Comparison of ENCODE assay signal across 8 cellular contexts in genomic region chr1:26696191-26696644, GRCh38. TPM values are rescaled to one million over a fixed set of nuclear protein-coding genes. Genes with fewer than 3 reads are reported as not detected.
DNase-seq lines count a peak whose midpoint lies in the region; ATAC-seq and TF ChIP-seq lines count a peak whose summit lies in the region.

No MANE protein-coding gene starts in this region.

- H3K4me3 Mint-ChIP-seq in T-helper 17 cell = peak overlapping the region; percentile 98
- no peak overlapping the region for H3K4me3 Mint-ChIP-seq in T-helper 2 cell treated with Interferon-gamma antibody and Interleukin-4, amounts not matched to agents 5 μg/mL and 100 μg/mL, for 36 hours

- H3K9me3 ChIP-seq in T-helper 17 cell (ENCODE audit: control insufficient read depth, low read length, poor library complexity, severe bottlenecking) = no peaks in the 10 kb centered on the region

- H3K27me3 Mint-ChIP-seq in T-helper 17 cell = no peaks in the 10 kb centered on the region
- H3K27me3 Mint-ChIP-seq in T-helper 2 cell treated with Interferon-gamma antibody and Interleukin-4, amounts not matched to agents 5 μg/mL and 100 μg/mL, for 36 hours (ENCODE audit: low read depth) = no peaks in the 10 kb centered on the region

- no peaks in the 10 kb centered on the region for H3K27me3 ChIP-seq in H7 (ENCODE audit: control insufficient read depth, insufficient read depth, low read length)

- H3K27ac Mint-ChIP-seq in T-helper 17 cell = no peak overlapping the region
- H3K27ac Mint-ChIP-seq in T-helper 2 cell treated with Interferon-gamma antibody and Interleukin-4, amounts not matched to agents 5 μg/mL and 100 μg/mL, for 36 hours = no peak overlapping the region

- no peaks in the 10 kb centered on the region for H3K36me3 Mint-ChIP-seq in T-helper 17 cell (ENCODE audit: low read depth)
- peaks cover 6% of the 10 kb centered on the region for H3K36me3 Mint-ChIP-seq in T-helper 2 cell treated with Interferon-gamma antibody and Interleukin-4, amounts not matched to agents 5 μg/mL and 100 μg/mL, for 36 hours (ENCODE audit: low read depth)

- peaks cover 21% of the 10 kb centered on the region for H3K4me1 Mint-ChIP-seq in T-helper 17 cell
- peaks cover 25% of the 10 kb centered on the region for H3K4me1 Mint-ChIP-seq in T-helper 2 cell treated with Interferon-gamma antibody and Interleukin-4, amounts not matched to agents 5 μg/mL and 100 μg/mL, for 36 hours (ENCODE audit: low read depth)

- DNase-seq in H7 (no peak), T-helper 17 cell (peak in 2 of 3 donors; percentile 14 to 44), fibroblast of villous mesenchyme (ENCODE audit: low read depth) (no peak), retinal pigment epithelial cell (ENCODE audit: low read depth) (no peak), pons (ENCODE audit: low spot score) (no peak), mesenteric fat pad (ENCODE audit: low spot score) (no peak), NCI-H510A (lab: John Stamatoyannopoulos, UW) (no peak)
- no peak for DNase-seq in T-helper 2 cell treated with Interferon-gamma antibody and Interleukin-4, amounts not matched to agents 5 μg/mL and 100 μg/mL, for 36 hours (ENCODE audit: low spot score)

- peak overlapping the region; percentile 81 for H3K4me3 ChIP-seq in H7 (ENCODE audit: insufficient read depth, low read depth, low read length)
- peak overlapping the region; percentile 80 for H3K4me3 ChIP-seq in fibroblast of villous mesenchyme (ENCODE audit: low read depth, low read length)
- H3K4me3 ChIP-seq in retinal pigment epithelial cell (ENCODE audit: low read length) = peak overlapping the region; percentile 77

- no peak for TF ChIP-seq CTCF in fibroblast of villous mesenchyme (IDR thresholded peaks at IDR 0.05; ENCODE audit: insufficient read depth, low read depth, low read length)
- no peak for TF ChIP-seq CTCF in retinal pigment epithelial cell (conservative IDR thresholded peaks at IDR 0.05; ENCODE audit: low read depth, low read length)

- H3K36me3 ChIP-seq in H7 (replicated peaks; ENCODE audit: control insufficient read depth, insufficient read depth, low read length) = no peaks in the 10 kb centered on the region

- no peaks in the 10 kb centered on the region for H3K9me3 Mint-ChIP-seq in T-helper 2 cell treated with Interferon-gamma antibody and Interleukin-4, amounts not matched to agents 5 μg/mL and 100 μg/mL, for 36 hours

- no peak for ATAC-seq in T-helper 17 cell

RNA-seq across cellular contexts. Expression of gene ARID1A, which starts 0.4 kb away (rescaled TPM):
- 45.5 and 59.5 TPM in 2 replicates for total RNA-seq in H7 (2014; rRNA removed; shearing (Covaris generic))
- 100 to 1,000 TPM; 134 to 136 TPM for total RNA-seq in T-helper 17 cell
- 24.8 and 31.1 TPM in 2 replicates for total RNA-seq in fibroblast of villous mesenchyme
- total RNA-seq in mesenteric fat pad = 64.2 TPM

Comparison
In these comparisons a context has a peak if more than half of its experiments do, and no peak if none do; other contexts are left out.
1. DNase-seq: peak in T-helper 17 cell (2 of 3); none in H7 (single experiment), fibroblast of villous mesenchyme (single experiment), retinal pigment epithelial cell (single experiment), pons (single experiment), mesenteric fat pad (single experiment), T-helper 2 cell treated with Interferon-gamma antibody and Interleukin-4, amounts not matched to agents 5 μg/mL and 100 μg/mL, for 36 hours (single experiment) and NCI-H510A (single experiment).
2. Peak in every context shown above with its lines, with median percentiles within 50 percentile points of each other: H3K4me3 ChIP-seq.